8 cellular contexts compared by ENCODE assay signal in the genomic region with DNA sequence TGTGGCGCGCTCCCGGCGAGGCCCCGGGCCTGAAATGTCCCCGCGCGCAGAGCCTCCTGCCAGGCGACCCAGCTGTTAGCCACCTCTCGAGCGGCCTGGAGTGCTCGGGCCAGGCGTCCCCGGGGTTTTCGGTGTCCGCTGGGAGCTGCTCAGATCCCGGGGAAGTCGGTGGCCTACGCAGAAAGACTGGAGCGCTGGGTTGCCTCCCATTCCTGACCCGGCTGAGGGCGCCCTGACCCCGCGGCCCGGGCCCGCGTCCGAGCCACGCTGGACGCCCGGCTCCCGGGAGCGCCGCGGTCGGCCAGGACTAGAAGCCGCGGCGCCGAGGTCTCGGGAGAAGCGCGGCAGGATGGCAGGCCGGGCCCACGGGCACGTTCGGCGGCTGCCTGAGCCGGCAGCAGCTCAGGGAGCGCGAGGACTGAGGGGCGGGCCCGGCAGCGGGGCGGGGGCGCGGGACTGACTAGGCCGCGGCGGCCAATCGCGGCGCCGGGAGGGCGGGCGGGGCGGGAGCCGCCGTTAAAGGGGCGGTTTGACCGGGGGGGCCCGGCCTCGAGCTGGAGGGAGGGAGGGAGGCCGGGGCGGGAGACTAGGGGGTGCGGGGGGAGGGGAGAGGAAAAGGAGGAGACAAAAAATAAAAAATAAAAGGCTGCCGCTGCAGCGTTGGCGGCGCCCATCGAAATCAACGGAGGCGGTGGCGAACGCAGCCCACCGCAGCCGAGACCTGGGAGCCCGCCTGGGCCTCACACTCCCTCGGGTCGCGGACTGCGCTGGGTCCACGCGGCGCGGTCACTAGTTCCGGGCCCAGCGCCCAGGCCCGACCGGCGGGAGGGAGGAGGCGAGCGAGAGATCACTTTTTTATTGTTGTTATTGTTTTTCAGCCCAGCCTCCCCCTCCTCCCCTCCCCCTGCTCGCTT. TPM values are rescaled to one million over a fixed set of nuclear protein-coding genes. Genes with fewer than 3 reads are reported as not detected.
A peak's percentile ranks its signal among the peaks of the same experiment; 100 is the strongest.
DNase-seq lines count a peak whose midpoint lies in the region; ATAC-seq and TF ChIP-seq lines count a peak whose summit lies in the region.

No MANE protein-coding gene starts in this region.

- H3K4me3 ChIP-seq in fibroblast of lung (replicated peaks in 1 of 4; ENCODE audit: control extremely low read depth in 1 of 4, insufficient read depth in 1 of 4, low read depth in 3 of 4, low read length in 4 of 4) (peak overlapping the region; percentile 11 to 42 (median 30)), neuronal stem cell (ENCODE audit: low read length in 2 of 2) (peak overlapping the region; percentile 89 to 99)

- H4K91ac ChIP-seq in neuronal stem cell (ENCODE audit: low read depth, low read length, poor library complexity): no peak overlapping the region

- H3K4me1 ChIP-seq in fibroblast of lung (ENCODE audit: control insufficient read depth, extremely low read depth, insufficient read depth, low read length): no peaks in the 10 kb centered on the region
- H3K4me1 ChIP-seq in neuronal stem cell (ENCODE audit: control insufficient read depth in 2 of 2, insufficient read depth in 1 of 2, low read depth in 1 of 2, low read length in 2 of 2): peaks cover 7 to 8% of the 10 kb centered on the region in 2 donors

- peaks cover 3% of the 10 kb centered on the region for H3K79me1 ChIP-seq in neuronal stem cell (ENCODE audit: low read depth, low read length)

- H3K79me2 ChIP-seq in fibroblast of lung (ENCODE audit: control insufficient read depth, insufficient read depth, low read length): no peaks in the 10 kb centered on the region

- peaks cover 5% of the 10 kb centered on the region for H3K4me1 Mint-ChIP-seq in activated T-cell treated with anti-CD3 and anti-CD28 coated beads, Interleukin-2, amount 50 U/mL, for 72 hours (ENCODE audit: low read depth)

- H3K9me3 ChIP-seq in fibroblast of lung (ENCODE audit: control insufficient read depth, insufficient read depth, low read depth, low read length): no peaks in the 10 kb centered on the region
- H3K9me3 ChIP-seq in neuronal stem cell (replicated peaks in 1 of 2; ENCODE audit: control insufficient read depth in 2 of 2, insufficient read depth in 1 of 2, low read depth in 1 of 2, low read length in 2 of 2): no peaks in the 10 kb centered on the region

- H3K4ac ChIP-seq in neuronal stem cell (ENCODE audit: low read length): no peak overlapping the region

- H3K4me2 ChIP-seq in fibroblast of lung (ENCODE audit: extremely low read depth, insufficient read depth, low read length) (peak overlapping the region; percentile 59), neuronal stem cell (ENCODE audit: insufficient read depth, low read length, poor library complexity, severe bottlenecking) (peak overlapping the region; percentile 99)

- peak overlapping the region; percentile 82 for H2BK15ac ChIP-seq in neuronal stem cell (ENCODE audit: low read length)

- H3K27me3 ChIP-seq in fibroblast of lung (ENCODE audit: control insufficient read depth, insufficient read depth, low read length) (peaks cover 78% of the 10 kb centered on the region), neuronal stem cell (ENCODE audit: control insufficient read depth in 3 of 3, insufficient read depth in 3 of 3, low read depth in 1 of 3, low read length in 3 of 3) (peaks cover 0 to 16% (median 0%) of the 10 kb centered on the region in 3 experiments)

- H3K9ac ChIP-seq in fibroblast of lung (ENCODE audit: insufficient read depth, low read length): no peak overlapping the region
- H3K9ac ChIP-seq in neuronal stem cell (ENCODE audit: low read depth, low read length, poor library complexity): peak overlapping the region; percentile 88

- H3K27ac ChIP-seq in fibroblast of lung (ENCODE audit: insufficient read depth, low read length) (no peak overlapping the region), neuronal stem cell (replicated peaks; ENCODE audit: low read length) (peak overlapping the region; percentile 100)

- peaks cover 0 to 1% of the 10 kb centered on the region in 2 donors for H3K36me3 Mint-ChIP-seq in activated T-cell treated with anti-CD3 and anti-CD28 coated beads, Interleukin-2, amount 50 U/mL, for 72 hours (ENCODE audit: insufficient read depth in 2 of 2)

- peaks cover 61% of the 10 kb centered on the region for H3K27me3 Mint-ChIP-seq in activated T-cell treated with anti-CD3 and anti-CD28 coated beads, Interleukin-2, amount 50 U/mL, for 72 hours (ENCODE audit: low read depth)

- DNase-seq in G401 (ENCODE audit: low spot score) (peak; percentile 93), NCI-H82 treated with DMSO at 0.1 percent for 48 hours (lab: John Stamatoyannopoulos, UW; ENCODE audit: unreplicated experiment) (peak; percentile 64), fibroblast of lung (ENCODE audit: low read depth in 2 of 2) (peak; percentile 51 to 69), neuronal stem cell (ENCODE audit: low spot score) (peak; percentile 62), NCI-H69 (lab: John Stamatoyannopoulos, UW) (no peak)
- DNase-seq in activated T-cell treated with anti-CD3 and anti-CD28 coated beads, Interleukin-2, amount 50 U/mL, for 72 hours: peak; percentile 73 to 77

- in situ Hi-C loops in G401 (cut with HindIII; ENCODE audit: low sequenced_read_pairs): no loop called here

- no peak overlapping the region for H3K14ac ChIP-seq in neuronal stem cell (ENCODE audit: low read length)

- peak overlapping the region; percentile 79 for H2AK5ac ChIP-seq in neuronal stem cell (ENCODE audit: low read depth, low read length)

- no peaks in the 10 kb centered on the region for H4K20me1 ChIP-seq in fibroblast of lung (ENCODE audit: control insufficient read depth, extremely low read depth, insufficient read depth, low read length)

- no peak overlapping the region for H2BK12ac ChIP-seq in neuronal stem cell (ENCODE audit: low read length)

- TF ChIP-seq CTCF in fibroblast of lung (conservative IDR thresholded peaks at IDR 0.05 in 1 of 2, IDR thresholded peaks at IDR 0.05 in 1 of 2; ENCODE audit: low read depth in 1 of 2, low read length in 2 of 2): no peak

- H2AFZ ChIP-seq in fibroblast of lung (ENCODE audit: low read length): no peak overlapping the region
- peak overlapping the region; percentile 82 for H2AFZ ChIP-seq in neuronal stem cell (ENCODE audit: low read length)

- H4K8ac ChIP-seq in neuronal stem cell (ENCODE audit: low read depth, low read length): no peak overlapping the region

- peak overlapping the region; percentile 76 for H3K23ac ChIP-seq in neuronal stem cell (ENCODE audit: low read depth, low read length, poor library complexity)

- WGBS in neuronal stem cell (ENCODE audit: extremely low coverage in 2 of 2, insufficient read length in 2 of 2, insufficient replicate concordance in 1 of 2), 2 donors: no CpG with 5 or more reads among the region's 104 CpGs

- H2BK120ac ChIP-seq in neuronal stem cell (ENCODE audit: low read depth, low read length): peak overlapping the region; percentile 81

- ATAC-seq in HG02970 (IDR thresholded peaks at IDR 0.05; ENCODE audit: low FRiP score, unreplicated experiment) (peak; percentile 56), HG03457 (IDR thresholded peaks at IDR 0.05; ENCODE audit: unreplicated experiment) (no peak)
- peak; percentile 76 to 81 for ATAC-seq in activated T-cell treated with anti-CD3 and anti-CD28 coated beads, Interleukin-2, amount 50 U/mL, for 72 hours (replicated peaks in 1 of 2)

- peak overlapping the region; percentile 93 for H2BK5ac ChIP-seq in neuronal stem cell (ENCODE audit: low read length)

- peak overlapping the region; percentile 98 for H3K18ac ChIP-seq in neuronal stem cell (ENCODE audit: low read length)

- H3K4me3 Mint-ChIP-seq in activated T-cell treated with anti-CD3 and anti-CD28 coated beads, Interleukin-2, amount 50 U/mL, for 72 hours: peak overlapping the region; percentile 63 to 68

- H3K36me3 ChIP-seq in fibroblast of lung (ENCODE audit: control insufficient read depth, insufficient read depth, low read length): no peaks in the 10 kb centered on the region
- peaks cover 12 to 27% of the 10 kb centered on the region in 2 donors for H3K36me3 ChIP-seq in neuronal stem cell (replicated peaks in 1 of 2; ENCODE audit: control insufficient read depth in 2 of 2, insufficient read depth in 2 of 2, low read length in 2 of 2)

- H3K27ac Mint-ChIP-seq in activated T-cell treated with anti-CD3 and anti-CD28 coated beads, Interleukin-2, amount 50 U/mL, for 72 hours: no peak overlapping the region

- H3K9me3 Mint-ChIP-seq in activated T-cell treated with anti-CD3 and anti-CD28 coated beads, Interleukin-2, amount 50 U/mL, for 72 hours: no peaks in the 10 kb centered on the region

RNA-seq across cellular contexts. Expression of a gene that starts 1.1 kb away (rescaled TPM):
- 10.0 and 16.8 TPM in 2 replicates for total RNA-seq in G401 (2014; rRNA removed; shearing (Covaris generic))
- under 1 TPM in 1 of 2 donors, not detected in 1; 0.25 TPM for total RNA-seq in activated T-cell treated with anti-CD3 and anti-CD28 coated beads, Interleukin-2, amount 50 U/mL, for 72 hours
- not detected in 2 replicates for total RNA-seq in fibroblast of lung
- polyA plus RNA-seq in fibroblast of lung: not detected in 2 replicates
- polyA plus RNA-seq in fibroblast of lung (2012): not detected in 2 replicates
- polyA minus RNA-seq in fibroblast of lung (ENCODE audit: low replicate concordance): not detected in 2 replicates
- 120 TPM for polyA plus RNA-seq in neuronal stem cell (2013, experiment 1 of 2)
- polyA plus RNA-seq in neuronal stem cell (2013, experiment 2 of 2): 122 TPM

RNA-seq across cellular contexts. Expression of a gene that starts 8.9 kb away (rescaled TPM):
- 7.1 and 10.1 TPM in 2 replicates for total RNA-seq in G401 (2014; rRNA removed; shearing (Covaris generic))
- not detected for total RNA-seq in activated T-cell treated with anti-CD3 and anti-CD28 coated beads, Interleukin-2, amount 50 U/mL, for 72 hours
- not detected in 2 replicates for total RNA-seq in fibroblast of lung
- not detected in 2 replicates for polyA plus RNA-seq in fibroblast of lung
- not detected in 2 replicates for polyA plus RNA-seq in fibroblast of lung (2012)
- not detected in 2 replicates for polyA minus RNA-seq in fibroblast of lung (ENCODE audit: low replicate concordance)
- 18.1 TPM for polyA plus RNA-seq in neuronal stem cell (2013, experiment 1 of 2)
- 18.3 TPM for polyA plus RNA-seq in neuronal stem cell (2013, experiment 2 of 2)
